11 cellular contexts compared by ENCODE assay signal in genomic region chrX:136259543-136259942, GRCh38. TPM values are rescaled to one million over a fixed set of nuclear protein-coding genes. Genes with fewer than 3 reads are reported as not detected.
DNase-seq lines count a peak whose midpoint lies in the region; ATAC-seq and TF ChIP-seq lines count a peak whose summit lies in the region.
"Had no signal": no experiment of that assay in that cellular context is flagged by ENCODE, and none has a peak within 500 bp of the region (broad histone marks: within the 10 kb centered on the region; RNA-seq: fewer than 3 reads in every experiment).

No MANE protein-coding gene starts in this region.

- H3K9me3 ChIP-seq in heart left ventricle (no peaks in the 10 kb centered on the region), trophoblast cell (ENCODE audit: insufficient read depth, low read depth, low read length) (no peaks in the 10 kb centered on the region)

- H3K4me1 Mint-ChIP-seq in activated CD4-positive, alpha-beta T cell treated with anti-CD3 and anti-CD28 coated beads for 36 hours = peaks cover 20% of the 10 kb centered on the region
- H3K4me1 Mint-ChIP-seq in activated naive CD4-positive, alpha-beta T cell treated with anti-CD3 and anti-CD28 coated beads, Interleukin-2, amount 10 ng/mL, durations not matched to agents 7 days and 5 days = peaks cover 23% of the 10 kb centered on the region

- no peaks in the 10 kb centered on the region for H3K36me3 Mint-ChIP-seq in activated CD4-positive, alpha-beta T cell treated with anti-CD3 and anti-CD28 coated beads for 36 hours (ENCODE audit: low read depth)
- H3K36me3 Mint-ChIP-seq in activated naive CD4-positive, alpha-beta T cell treated with anti-CD3 and anti-CD28 coated beads, Interleukin-2, amount 10 ng/mL, durations not matched to agents 7 days and 5 days = no peaks in the 10 kb centered on the region

- no peak overlapping the region for H3K4ac ChIP-seq in trophoblast cell (ENCODE audit: low read depth, low read length)

- H3K36me3 ChIP-seq in heart left ventricle = no peaks in the 10 kb centered on the region
- H3K36me3 ChIP-seq in trophoblast cell (ENCODE audit: control insufficient read depth in 1 of 2, insufficient read depth in 2 of 2, low read length in 2 of 2) = no peaks in the 10 kb centered on the region

- no peak overlapping the region for H3K9ac ChIP-seq in trophoblast cell (ENCODE audit: low read length)

- no peaks in the 10 kb centered on the region for H3K27me3 Mint-ChIP-seq in activated CD4-positive, alpha-beta T cell treated with anti-CD3 and anti-CD28 coated beads for 36 hours
- no peaks in the 10 kb centered on the region for H3K27me3 Mint-ChIP-seq in activated naive CD4-positive, alpha-beta T cell treated with anti-CD3 and anti-CD28 coated beads, Interleukin-2, amount 10 ng/mL, durations not matched to agents 7 days and 5 days

- H3K27ac ChIP-seq in heart left ventricle (peak overlapping the region in 8 of 12 donors; percentile 2 to 69 (median 50)), trophoblast cell (ENCODE audit: low read depth, low read length) (no peak overlapping the region), dorsolateral prefrontal cortex (peak overlapping the region in 5 of 59 donors; percentile 8 to 52 (median 36))

- TF ChIP-seq CTCF in heart left ventricle (IDR thresholded peaks at IDR 0.05) (no peak), dorsolateral prefrontal cortex (IDR thresholded peaks at IDR 0.05 in 54 of 56, conservative IDR thresholded peaks at IDR 0.05 in 2 of 56; ENCODE audit: low read depth in 1 of 56, partially characterized antibody in 56 of 56) (no peak)

- no peaks in the 10 kb centered on the region for H3K79me2 ChIP-seq in trophoblast cell (ENCODE audit: control insufficient read depth, insufficient read depth, low read length, poor library complexity)

- no peak overlapping the region for H3K4me3 ChIP-seq in heart left ventricle
- H3K4me3 ChIP-seq in trophoblast cell (ENCODE audit: low read depth, low read length) = no peak overlapping the region
- H3K4me3 ChIP-seq in dorsolateral prefrontal cortex = no peak overlapping the region

- no peak overlapping the region for H2BK120ac ChIP-seq in trophoblast cell (ENCODE audit: insufficient read depth, low read length, poor library complexity)

- H3K4me2 ChIP-seq in trophoblast cell (ENCODE audit: low read length) = no peak overlapping the region

- no peak overlapping the region for H2BK5ac ChIP-seq in trophoblast cell (ENCODE audit: low read depth, low read length, poor library complexity)

- no peaks in the 10 kb centered on the region for H3K9me3 Mint-ChIP-seq in activated CD4-positive, alpha-beta T cell treated with anti-CD3 and anti-CD28 coated beads for 36 hours (ENCODE audit: low read depth)
- H3K9me3 Mint-ChIP-seq in activated naive CD4-positive, alpha-beta T cell treated with anti-CD3 and anti-CD28 coated beads, Interleukin-2, amount 10 ng/mL, durations not matched to agents 7 days and 5 days = no peaks in the 10 kb centered on the region

- H3K27ac Mint-ChIP-seq in activated CD4-positive, alpha-beta T cell treated with anti-CD3 and anti-CD28 coated beads for 36 hours = peak overlapping the region; percentile 70
- peak overlapping the region; percentile 72 for H3K27ac Mint-ChIP-seq in activated naive CD4-positive, alpha-beta T cell treated with anti-CD3 and anti-CD28 coated beads, Interleukin-2, amount 10 ng/mL, durations not matched to agents 7 days and 5 days

- no peak overlapping the region for H3K4me3 Mint-ChIP-seq in activated CD4-positive, alpha-beta T cell treated with anti-CD3 and anti-CD28 coated beads for 36 hours
- H3K4me3 Mint-ChIP-seq in activated naive CD4-positive, alpha-beta T cell treated with anti-CD3 and anti-CD28 coated beads, Interleukin-2, amount 10 ng/mL, durations not matched to agents 7 days and 5 days = no peak overlapping the region

- POLR2A ChIA-PET in activated CD4-positive, alpha-beta T cell treated with anti-CD3 and anti-CD28 coated beads for 36 hours (lab: Charles Lee) = interaction anchor here (0.6 kb wide), 1 partner anchor 740 kb away, joined by 10 read pairs; no protein-coding TSS in a partner anchor

- peak; percentile 26 for DNase-seq in activated CD4-positive, alpha-beta T cell treated with anti-CD3 and anti-CD28 coated beads for 36 hours
- DNase-seq in activated CD4-positive, alpha-beta T cell treated with anti-CD3 and anti-CD28 coated beads, Interleukin-2, amount 50 U/mL, for 1 hour = no peak
- no peak for DNase-seq in activated naive CD4-positive, alpha-beta T cell treated with anti-CD3 and anti-CD28 coated beads, Interleukin-2, amount 10 ng/mL, durations not matched to agents 7 days and 5 days
- DNase-seq in heart left ventricle (no peak), superior temporal gyrus (ENCODE audit: extremely low spot score) (peak; percentile 22), trophoblast cell (no peak), NCI-H82 (lab: John Stamatoyannopoulos, UW) (no peak), dorsolateral prefrontal cortex (no peak)

- no peak for TF ChIP-seq POLR2A in heart left ventricle (IDR thresholded peaks at IDR 0.05)

- no peak overlapping the region for H2BK12ac ChIP-seq in trophoblast cell (ENCODE audit: low read length)

- no peak overlapping the region for H3K23ac ChIP-seq in trophoblast cell (ENCODE audit: low read length)

- H4K8ac ChIP-seq in trophoblast cell (ENCODE audit: low read depth, low read length) = no peak overlapping the region

- CTCF ChIA-PET in activated CD4-positive, alpha-beta T cell treated with anti-CD3 and anti-CD28 coated beads for 36 hours (lab: Charles Lee) = no interaction called here
- CTCF ChIA-PET in activated naive CD4-positive, alpha-beta T cell treated with anti-CD3 and anti-CD28 coated beads, Interleukin-2, amount 10 ng/mL, durations not matched to agents 7 days and 5 days (lab: Charles Lee) = no interaction called here

- no peak overlapping the region for H4K91ac ChIP-seq in trophoblast cell (ENCODE audit: low read depth, low read length)

- no peak overlapping the region for H4K12ac ChIP-seq in trophoblast cell (ENCODE audit: low read depth, low read length)

- no peak overlapping the region for H3K14ac ChIP-seq in trophoblast cell (ENCODE audit: low read length)

- H3K27me3 ChIP-seq in heart left ventricle (peaks cover 0 to 8% (median 0%) of the 10 kb centered on the region in 9 donors), trophoblast cell (ENCODE audit: insufficient read depth, low read length) (no peaks in the 10 kb centered on the region), dorsolateral prefrontal cortex (peaks cover 0 to 68% (median 6%) of the 10 kb centered on the region in 45 donors)

- peak; percentile 91 for ATAC-seq in activated CD4-positive, alpha-beta T cell treated with anti-CD3 and anti-CD28 coated beads for 36 hours
- peak; percentile 53 to 82 (median 60) for ATAC-seq in heart left ventricle
- ATAC-seq: esophagus mucosa had no signal

- H2AFZ ChIP-seq in trophoblast cell (ENCODE audit: insufficient read depth, low read length, poor library complexity) = no peak overlapping the region

- H3K4me1 ChIP-seq in heart left ventricle (peaks cover 0 to 19% (median 3%) of the 10 kb centered on the region in 12 donors), trophoblast cell (ENCODE audit: control insufficient read depth in 1 of 2, insufficient read depth in 2 of 2, low read length in 2 of 2) (no peaks in the 10 kb centered on the region)

- 38 to 48% (median 42%) methylated on average over 4 of the region's 4 CpGs for WGBS in heart left ventricle, 4 donors
- WGBS in trophoblast cell (ENCODE audit: extremely low coverage, insufficient coverage, insufficient read length) = no CpG with 5 or more reads among the region's 4 CpGs

- no peaks in the 10 kb centered on the region for H3K79me1 ChIP-seq in trophoblast cell (ENCODE audit: low read length)

- H2AK5ac ChIP-seq in trophoblast cell (ENCODE audit: low read length) = no peak overlapping the region

- intact Hi-C loops in activated CD4-positive, alpha-beta T cell treated with anti-CD3 and anti-CD28 coated beads for 36 hours (cut with DNase I, micrococcal nuclease) = loop anchor here (10.0 kb wide), 2 partner anchors 435 to 655 kb away; no protein-coding TSS in a partner anchor
- intact Hi-C loops in heart left ventricle (cut with DNase I) = no loop called here
- intact Hi-C loops in dorsolateral prefrontal cortex (cut with DNase I) = no loop called here

- H3K18ac ChIP-seq in trophoblast cell (ENCODE audit: low read length) = no peak overlapping the region

RNA-seq across cellular contexts. Expression of gene MAP7D3, which starts 8.3 kb away (rescaled TPM):
- 10 to 100 TPM; 16.8 to 22.7 TPM for total RNA-seq in activated CD4-positive, alpha-beta T cell treated with anti-CD3 and anti-CD28 coated beads for 36 hours
- 10 to 100 TPM in 8 of 9 donors, 1 to 10 TPM in 1; 8.2 to 18.4 (median 13.2) TPM for total RNA-seq in heart left ventricle
- 10 to 100 TPM; 10.3 to 12.4 TPM for polyA plus RNA-seq in heart left ventricle
- 6.8 and 7.6 TPM in 2 replicates for polyA plus RNA-seq in trophoblast cell (2013)
- total RNA-seq in dorsolateral prefrontal cortex = 1 to 10 TPM; 1.1 to 6.5 (median 2.6) TPM

RNA-seq across cellular contexts. Expression of gene ADGRG4, which starts 41.2 kb away (rescaled TPM):
- total RNA-seq in activated CD4-positive, alpha-beta T cell treated with anti-CD3 and anti-CD28 coated beads for 36 hours = not detected
- total RNA-seq in heart left ventricle (under 1 TPM in 2 of 9 donors, not detected in 7; 0.04 to 0.07 TPM), dorsolateral prefrontal cortex (under 1 TPM in 34 of 120 experiments, not detected in 86; 0.03 to 0.15 (median 0.06) TPM)
- not detected for polyA plus RNA-seq in heart left ventricle
- polyA plus RNA-seq in trophoblast cell (2013) = not detected in 2 replicates
- total RNA-seq: A673, esophagus mucosa had no signal
- polyA plus RNA-seq: neural cell had no signal

Comparison
In these comparisons a context has a peak if more than half of its experiments do, and no peak if none do; other contexts are left out.
1. DNase-seq: peak in activated CD4-positive, alpha-beta T cell treated with anti-CD3 and anti-CD28 coated beads for 36 hours (single experiment) and superior temporal gyrus (single experiment); none in activated CD4-positive, alpha-beta T cell treated with anti-CD3 and anti-CD28 coated beads, Interleukin-2, amount 50 U/mL, for 1 hour (single experiment), activated naive CD4-positive, alpha-beta T cell treated with anti-CD3 and anti-CD28 coated beads, Interleukin-2, amount 10 ng/mL, durations not matched to agents 7 days and 5 days (single experiment), heart left ventricle (0 of 5), trophoblast cell (0 of 2), NCI-H82 (single experiment) and dorsolateral prefrontal cortex (0 of 10).
2. intact Hi-C loops: an anchor here in activated CD4-positive, alpha-beta T cell treated with anti-CD3 and anti-CD28 coated beads for 36 hours (10.0 kb wide); none called in heart left ventricle and dorsolateral prefrontal cortex.